ENCODE assay signal across 9 cellular contexts in genomic region chr6:56842602-56843475, GRCh38.
DNase-seq lines count a peak whose midpoint lies in the region; ATAC-seq and TF ChIP-seq lines count a peak whose summit lies in the region.
"Had no signal": no experiment of that assay in that cellular context is flagged by ENCODE, and none has a peak within 500 bp of the region (broad histone marks: within the 10 kb centered on the region; RNA-seq: fewer than 3 reads in every experiment).

No MANE protein-coding gene starts in this region.

- CTCF ChIA-PET in WTC11 (lab: Charles Lee), result interaction anchor here (0.8 to 2.5 kb wide), 10 partner anchors 9 to 205 kb away, joined by 3 to 20 read pairs (median 6); no protein-coding TSS in a partner anchor

- H3K27me3 ChIP-seq in HAP-1 (ENCODE audit: low read depth) (no peaks in the 10 kb centered on the region), MM.1S (replicated peaks; ENCODE audit: insufficient read depth, low read length) (no peaks in the 10 kb centered on the region)

- peaks cover 53% of the 10 kb centered on the region for H3K79me2 ChIP-seq in MM.1S (ENCODE audit: low read length)

- DNase-seq in NCI-H446 treated with DMSO at 0.1 percent for 48 hours (lab: John Stamatoyannopoulos, UW) (peak; percentile 31), NCI-H446 (lab: John Stamatoyannopoulos, UW) (no peak), HAP-1 (ENCODE audit: low spot score in 2 of 2) (peak; percentile 71 to 72), MM.1S (peak; percentile 36), WTC11 (ENCODE audit: low spot score) (peak; percentile 72), fibroblast of mammary gland (ENCODE audit: low read depth) (peak; percentile 66)
- DNase-seq in natural killer cell treated with Interleukin-12 subunit alpha and Interleukin-12 subunit beta and Interleukin-15 and Interleukin-18, amount 100 ng/mL, for 72 hours (ENCODE audit: low spot score), result no peak

- no peaks in the 10 kb centered on the region for H3K9me3 Mint-ChIP-seq in WTC11
- H3K9me3 Mint-ChIP-seq in natural killer cell treated with Interleukin-12 subunit alpha and Interleukin-12 subunit beta and Interleukin-15 and Interleukin-18, amount 100 ng/mL, for 72 hours, result no peaks in the 10 kb centered on the region

- TF ChIP-seq CTCF in MM.1S (IDR thresholded peaks at IDR 0.05; ENCODE audit: low read length) (no peak), WTC11 (IDR thresholded peaks at IDR 0.05) (no peak), fibroblast of mammary gland (conservative IDR thresholded peaks at IDR 0.05; ENCODE audit: control insufficient read depth, insufficient read depth, low read depth, low read length) (no peak)

- peak overlapping the region; percentile 50; the same call in 1 of the 2 replicates for H3K27ac ChIP-seq in MM.1S (ENCODE audit: low read length)
- H3K27ac ChIP-seq: neutrophil had no signal

- H3K4me3 Mint-ChIP-seq in WTC11, result peak overlapping the region; percentile 97
- H3K4me3 Mint-ChIP-seq in natural killer cell treated with Interleukin-12 subunit alpha and Interleukin-12 subunit beta and Interleukin-15 and Interleukin-18, amount 100 ng/mL, for 72 hours, result peak overlapping the region; percentile 68

- peak; percentile 34 for ATAC-seq in WTC11
- peak; percentile 15 to 19 for ATAC-seq in natural killer cell treated with Interleukin-12 subunit alpha and Interleukin-12 subunit beta and Interleukin-15 and Interleukin-18, amount 100 ng/mL, for 72 hours
- no peak for ATAC-seq in HG03378 (IDR thresholded peaks at IDR 0.05; ENCODE audit: unreplicated experiment)

- H3K9me3 ChIP-seq in HAP-1 (no peaks in the 10 kb centered on the region), MM.1S (replicated peaks; ENCODE audit: insufficient read depth, low read length) (no peaks in the 10 kb centered on the region)
- H3K9me3 ChIP-seq: neutrophil had no signal

- POLR2A ChIA-PET in WTC11 (lab: Charles Lee), result interaction anchor here (0.6 to 1.5 kb wide), 5 partner anchors 28 to 75 kb away, joined by 3 to 4 read pairs (median 3); no protein-coding TSS in a partner anchor

- H3K4me1 ChIP-seq in HAP-1 (peaks cover 31% of the 10 kb centered on the region), MM.1S (ENCODE audit: low read length) (peaks cover 29% of the 10 kb centered on the region)

- no peaks in the 10 kb centered on the region; the same call in 1 of the 2 replicates for H3F3A ChIP-seq in MM.1S (ENCODE audit: insufficient read depth, low read length)

- in situ Hi-C loops in HAP-1 (cut with MboI; ENCODE audit: low sequenced_read_pairs), result loop anchor here (10.0 kb wide), 1 partner anchor 208 kb away; no protein-coding TSS in a partner anchor

- no peaks in the 10 kb centered on the region for H4K20me1 ChIP-seq in MM.1S (ENCODE audit: insufficient read depth, low read length)

- H3K4me2 ChIP-seq in MM.1S (ENCODE audit: low read depth, low read length), result peak overlapping the region; percentile 80

- peaks cover 68% of the 10 kb centered on the region for H3K4me1 Mint-ChIP-seq in WTC11
- peaks cover 0 to 7% of the 10 kb centered on the region in 2 donors for H3K4me1 Mint-ChIP-seq in natural killer cell treated with Interleukin-12 subunit alpha and Interleukin-12 subunit beta and Interleukin-15 and Interleukin-18, amount 100 ng/mL, for 72 hours (ENCODE audit: low read depth in 2 of 2)

- H3K27me3 Mint-ChIP-seq in WTC11 (ENCODE audit: low read depth), result no peaks in the 10 kb centered on the region
- H3K27me3 Mint-ChIP-seq in natural killer cell treated with Interleukin-12 subunit alpha and Interleukin-12 subunit beta and Interleukin-15 and Interleukin-18, amount 100 ng/mL, for 72 hours, result peaks cover 25 to 62% of the 10 kb centered on the region in 2 donors

- H3K9me2 ChIP-seq in MM.1S (replicated peaks; ENCODE audit: insufficient read depth, low read length), result no peaks in the 10 kb centered on the region

- H2AFZ ChIP-seq in MM.1S (ENCODE audit: low read length), result peak overlapping the region; percentile 55

- H3K36me3 ChIP-seq in HAP-1 (replicated peaks) (no peaks in the 10 kb centered on the region), MM.1S (replicated peaks; ENCODE audit: insufficient read depth, low read length) (no peaks in the 10 kb centered on the region)
- H3K36me3 ChIP-seq: neutrophil had no signal

- H3K36me3 Mint-ChIP-seq in WTC11, result no peaks in the 10 kb centered on the region
- H3K36me3 Mint-ChIP-seq in natural killer cell treated with Interleukin-12 subunit alpha and Interleukin-12 subunit beta and Interleukin-15 and Interleukin-18, amount 100 ng/mL, for 72 hours, result no peaks in the 10 kb centered on the region

- H3K27ac Mint-ChIP-seq in WTC11, result peak overlapping the region; percentile 95
- H3K27ac Mint-ChIP-seq in natural killer cell treated with Interleukin-12 subunit alpha and Interleukin-12 subunit beta and Interleukin-15 and Interleukin-18, amount 100 ng/mL, for 72 hours, result no peak overlapping the region

- H3K9ac ChIP-seq in MM.1S (ENCODE audit: low read length), result peak overlapping the region; percentile 63

- H3K4me3 ChIP-seq in HAP-1 (peak overlapping the region; percentile 65), MM.1S (ENCODE audit: low read length) (peak overlapping the region; percentile 77), fibroblast of mammary gland (ENCODE audit: control insufficient read depth, low read depth, low read length) (peak overlapping the region; percentile 83)

TF ChIP-seq in WTC11, 78 proteins besides CTCF, POLR2A, EP300 and RAD21:
- 0 out of 2 replicates have a peak, but pooled peaks have one; percentile 13 for TF ChIP-seq CREM (CRISPR knock-in tag; IDR thresholded peaks at IDR 0.05)
- TF ChIP-seq HMGXB4 (CRISPR knock-in tag; IDR thresholded peaks at IDR 0.05), result 0 out of 2 replicates have a peak, but pooled peaks have one; percentile 26
- peak; percentile 65; the same call in 1 of the 2 replicates for TF ChIP-seq ARID4B (CRISPR knock-in tag; IDR thresholded peaks at IDR 0.05; ENCODE audit: borderline replicate concordance)
- TF ChIP-seq SP1 (CRISPR knock-in tag; conservative IDR thresholded peaks at IDR 0.05), result peak; percentile 13; the same call in 1 of the 2 replicates
- no peak for TF ChIP-seq RORB (CRISPR knock-in tag; IDR thresholded peaks at IDR 0.05)

Comparison
In these comparisons a context has a peak if more than half of its experiments do, and no peak if none do; other contexts are left out.
1. DNase-seq: peak in NCI-H446 treated with DMSO at 0.1 percent for 48 hours (single experiment), HAP-1 (2 of 2), MM.1S (single experiment), WTC11 (single experiment) and fibroblast of mammary gland (single experiment); none in NCI-H446 (0 of 2) and natural killer cell treated with Interleukin-12 subunit alpha and Interleukin-12 subunit beta and Interleukin-15 and Interleukin-18, amount 100 ng/mL, for 72 hours (single experiment).
2. Peak in every context shown above with its lines, with median percentiles within 50 percentile points of each other: H3K4me3 ChIP-seq.